ENCODE assay signal across 8 cellular contexts in the genomic region with DNA sequence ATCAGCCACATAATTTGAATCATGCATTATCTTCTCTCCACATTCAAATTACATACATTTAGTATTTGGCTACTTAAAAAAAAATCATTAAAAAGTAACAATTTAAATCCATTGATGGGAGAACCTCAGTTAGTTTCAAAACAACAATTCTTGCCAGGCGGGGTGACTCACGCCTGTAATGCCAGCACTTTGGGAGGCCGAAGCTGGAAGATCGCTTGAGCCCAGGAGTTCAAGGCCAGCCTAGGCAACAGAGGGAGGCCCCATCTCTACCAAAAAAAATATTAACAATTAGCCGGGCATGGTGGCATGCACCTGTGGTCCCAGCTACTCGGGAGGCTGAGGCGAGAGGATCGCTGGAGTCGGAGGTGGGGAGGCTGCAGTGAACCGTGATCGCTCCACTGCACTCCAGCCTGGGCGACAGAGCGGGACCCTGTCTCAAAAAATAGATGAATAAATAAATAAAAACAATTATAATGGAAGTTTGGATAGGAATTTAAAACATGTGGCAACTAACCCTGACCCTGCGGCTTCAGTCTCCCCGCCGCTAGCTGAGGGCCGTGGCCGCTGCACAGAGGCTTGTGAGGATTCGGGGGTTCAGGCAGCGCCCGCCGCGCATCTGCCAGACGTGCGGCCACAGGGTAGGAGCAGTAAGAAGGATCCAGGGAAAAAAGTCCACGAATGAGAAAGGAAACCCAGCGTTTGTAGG. TPM values are rescaled to one million over a fixed set of nuclear protein-coding genes. Genes with fewer than 3 reads are reported as not detected.
A peak's percentile ranks its signal among the peaks of the same experiment; 100 is the strongest.
DNase-seq lines count a peak whose midpoint lies in the region; ATAC-seq and TF ChIP-seq lines count a peak whose summit lies in the region.

No MANE protein-coding gene starts in this region.

- H3K4me3 ChIP-seq in lung (peak overlapping the region; percentile 71), uterus (peak overlapping the region; percentile 56 to 86)

- H3K4me1 ChIP-seq in lung (ENCODE audit: control insufficient read depth in 2 of 2, insufficient read depth in 2 of 2, low read length in 2 of 2) (peaks cover 4% of the 10 kb centered on the region in 2 donors), uterus (no peaks in the 10 kb centered on the region)

- H3K27me3 ChIP-seq in lung (ENCODE audit: control insufficient read depth, insufficient read depth) (no peaks in the 10 kb centered on the region), uterus (no peaks in the 10 kb centered on the region)

- H3K27ac ChIP-seq in lung (ENCODE audit: low read depth in 1 of 2, low read length in 1 of 2) (peak overlapping the region; percentile 94 to 100), uterus (peak overlapping the region; percentile 94 to 96)

- no peak for DNase-seq in activated naive CD4-positive, alpha-beta T cell treated with Interleukin-2 at 50 U/mL for 16 hours
- DNase-seq in astrocyte of the hippocampus (ENCODE audit: low read depth, low spot score) (peak; percentile 36), lung (ENCODE audit: low spot score) (peak; percentile 25), uterus (no peak), NCI-H69 (lab: John Stamatoyannopoulos, UW) (no peak), KG1 (lab: John Stamatoyannopoulos, UW) (no peak)

- intact Hi-C loops in uterus (cut with DNase I; ENCODE audit: low total_unique reads), result no loop called here

- peaks cover 1% of the 10 kb centered on the region for H3K36me3 Mint-ChIP-seq in activated naive CD4-positive, alpha-beta T cell treated with anti-CD3 and anti-CD28 coated beads, Interleukin-2, amount 50 U/mL, for 24 hours

- H3K9me3 Mint-ChIP-seq in activated naive CD4-positive, alpha-beta T cell treated with anti-CD3 and anti-CD28 coated beads, Interleukin-2, amount 50 U/mL, for 24 hours, result no peaks in the 10 kb centered on the region

- H3K4me3 Mint-ChIP-seq in activated naive CD4-positive, alpha-beta T cell treated with anti-CD3 and anti-CD28 coated beads, Interleukin-2, amount 50 U/mL, for 24 hours, result peak overlapping the region; percentile 93

- H3K36me3 ChIP-seq in lung (ENCODE audit: control insufficient read depth in 2 of 2, insufficient read depth in 2 of 2, low read length in 2 of 2) (no peaks in the 10 kb centered on the region), uterus (no peaks in the 10 kb centered on the region)

- no peak for TF ChIP-seq POLR2A in uterus (IDR thresholded peaks at IDR 0.05)

- WGBS in lung, 2 donors, result 42 to 46% methylated on average over 27 of the region's 27 CpGs

- H3K4me1 Mint-ChIP-seq in activated naive CD4-positive, alpha-beta T cell treated with anti-CD3 and anti-CD28 coated beads, Interleukin-2, amount 50 U/mL, for 24 hours, result peaks cover 47% of the 10 kb centered on the region

- H3K9me3 ChIP-seq in lung (ENCODE audit: control insufficient read depth in 2 of 2, insufficient read depth in 1 of 2, low read length in 1 of 2), result no peaks in the 10 kb centered on the region
- no peaks in the 10 kb centered on the region for H3K9me3 ChIP-seq in uterus

- peak overlapping the region; percentile 83 for H3K27ac Mint-ChIP-seq in activated naive CD4-positive, alpha-beta T cell treated with anti-CD3 and anti-CD28 coated beads, Interleukin-2, amount 50 U/mL, for 24 hours

- no peaks in the 10 kb centered on the region for H3K27me3 Mint-ChIP-seq in activated naive CD4-positive, alpha-beta T cell treated with anti-CD3 and anti-CD28 coated beads, Interleukin-2, amount 50 U/mL, for 24 hours

- ATAC-seq in lung (ENCODE audit: insufficient read depth, low FRiP score) (no peak), GM21528 (IDR thresholded peaks at IDR 0.05; ENCODE audit: low FRiP score, unreplicated experiment) (no peak)

- TF ChIP-seq CTCF in lung (IDR thresholded peaks at IDR 0.05; ENCODE audit: control extremely low read depth, extremely low read depth), result no peak
- TF ChIP-seq CTCF in uterus (IDR thresholded peaks at IDR 0.05), result no peak

RNA-seq across cellular contexts. Expression of a gene that starts 1.1 kb away (rescaled TPM):
- total RNA-seq in lung (10 to 100 TPM; 29.2 to 37.4 TPM), uterus (10 to 100 TPM; 18.4 to 43.7 (median 25.1) TPM)
- 10 to 100 TPM in 1 of 2 donors, 1 to 10 TPM in 1; 9.8 to 48.4 TPM for polyA plus RNA-seq in lung

Comparison
In these comparisons a context has a peak if more than half of its experiments do, and no peak if none do; other contexts are left out.
1. DNase-seq: peak in astrocyte of the hippocampus (single experiment) and lung (single experiment); none in activated naive CD4-positive, alpha-beta T cell treated with Interleukin-2 at 50 U/mL for 16 hours (single experiment), uterus (0 of 2), NCI-H69 (single experiment) and KG1 (single experiment).